Comparison of ENCODE assay signal across 8 cellular contexts in genomic region chr16:19521471-19522368, GRCh38. TPM values are rescaled to one million over a fixed set of nuclear protein-coding genes. Genes with fewer than 3 reads are reported as not detected.
DNase-seq lines count a peak whose midpoint lies in the region; ATAC-seq and TF ChIP-seq lines count a peak whose summit lies in the region.

GDE1 (minus strand) TSS chr16:19522098; CDS start chr16:19521964, 134 bp downstream.

- peak within 1 kb of the TSS; percentile 78 for H3K27ac ChIP-seq in CD4-positive, alpha-beta memory T cell (ENCODE audit: low read depth, low read length)
- H3K27ac ChIP-seq in ectodermal cell (ENCODE audit: insufficient read depth, low read depth, low read length, poor library complexity, severe bottlenecking) = no peak within 1 kb of the TSS
- peak within 1 kb of the TSS; percentile 90 for H3K27ac ChIP-seq in lower lobe of right lung

- ATAC-seq in GM19438 (IDR thresholded peaks at IDR 0.05; ENCODE audit: low read depth, unreplicated experiment) (peak; percentile 69), HG03575 (IDR thresholded peaks at IDR 0.05; ENCODE audit: extremely low read depth, insufficient number of reproducible peaks, low FRiP score, unreplicated experiment) (peak; percentile 45), lower lobe of right lung (peak; percentile 90 to 91)
- ATAC-seq in activated CD8-positive, alpha-beta T cell treated with anti-CD3 and anti-CD28 coated beads for 36 hours = peak; percentile 80

- 0 to 1% methylated on average over 62 of the region's 62 CpGs for WGBS in ectodermal cell, 2 experiments

- peak; percentile 30 for TF ChIP-seq CTCF in activated CD8-positive, alpha-beta T cell treated with anti-CD3 and anti-CD28 coated beads for 36 hours (IDR thresholded peaks at IDR 0.05)
- peak; percentile 48 for TF ChIP-seq CTCF in lower lobe of right lung (IDR thresholded peaks at IDR 0.05)

- CTCF ChIA-PET in CD4-positive, alpha-beta memory T cell (lab: Charles Lee; ENCODE audit: partially characterized antibody) = interaction anchor here (1.6 to 3.4 kb wide), 3 partner anchors 19 to 36 kb away, joined by 5 to 20 read pairs (median 12); partner anchors contain the start of gene VPS35L
- CTCF ChIA-PET in activated CD8-positive, alpha-beta T cell treated with anti-CD3 and anti-CD28 coated beads for 36 hours (lab: Charles Lee) = interaction anchor here (1.3 to 1.5 kb wide), 2 partner anchors 19 to 33 kb away, joined by 3 to 5 read pairs; no protein-coding TSS in a partner anchor

- POLR2A ChIA-PET in CD4-positive, alpha-beta memory T cell (lab: Charles Lee; ENCODE audit: partially characterized antibody) = interaction anchor here (1.0 to 2.7 kb wide), 3 partner anchors 16 to 33 kb away, joined by 3 to 28 read pairs (median 7); partner anchors contain the start of gene VPS35L
- POLR2A ChIA-PET in activated CD8-positive, alpha-beta T cell treated with anti-CD3 and anti-CD28 coated beads for 36 hours (lab: Charles Lee) = interaction anchor here (1.8 kb wide), 1 partner anchor 33 kb away, joined by 5 read pairs; the partner anchor contains the start of gene VPS35L

- no peaks in the 10 kb centered on the region for H3K36me3 ChIP-seq in CD4-positive, alpha-beta memory T cell (ENCODE audit: insufficient read depth, low read length)
- no peaks in the 10 kb centered on the region for H3K36me3 ChIP-seq in ectodermal cell (ENCODE audit: control insufficient read depth, insufficient read depth, low read length)
- peaks cover 10% of the 10 kb centered on the region for H3K36me3 ChIP-seq in lower lobe of right lung

- H3K4me3 Mint-ChIP-seq in CD4-positive, alpha-beta memory T cell = peak within 1 kb of the TSS; percentile 95 to 99 (median 96)
- H3K4me3 Mint-ChIP-seq in activated CD8-positive, alpha-beta T cell treated with anti-CD3 and anti-CD28 coated beads for 36 hours = peak within 1 kb of the TSS; percentile 89

- intact Hi-C loops in CD4-positive, alpha-beta memory T cell (cut with micrococcal nuclease) = loop anchor here (2.0 to 10.0 kb wide), 3 partner anchors 197 to 1219 kb away; partner anchors contain the start of genes IQCK, KNOP1, SMG1 and THUMPD1
- intact Hi-C loops in activated CD8-positive, alpha-beta T cell treated with anti-CD3 and anti-CD28 coated beads for 36 hours (cut with micrococcal nuclease) = no loop called here
- intact Hi-C loops in lower lobe of right lung (cut with DNase I) = no loop called here

- H3K4me3 ChIP-seq in CD4-positive, alpha-beta memory T cell (ENCODE audit: low read length in 2 of 2) = peak within 1 kb of the TSS; percentile 87 to 89
- H3K4me3 ChIP-seq in ectodermal cell (ENCODE audit: insufficient read depth, low read depth, low read length) = peak within 1 kb of the TSS; percentile 79
- H3K4me3 ChIP-seq in lower lobe of right lung = peak within 1 kb of the TSS; percentile 77

- peaks cover 70% of the 10 kb centered on the region for H3K4me1 ChIP-seq in CD4-positive, alpha-beta memory T cell (ENCODE audit: insufficient read depth, low read length)
- peaks cover 11% of the 10 kb centered on the region for H3K4me1 ChIP-seq in ectodermal cell (ENCODE audit: control insufficient read depth, insufficient read depth, low read length)
- peaks cover 66% of the 10 kb centered on the region for H3K4me1 ChIP-seq in lower lobe of right lung

- peaks cover 7 to 22% of the 10 kb centered on the region in 2 donors for H3K36me3 Mint-ChIP-seq in CD4-positive, alpha-beta memory T cell
- H3K36me3 Mint-ChIP-seq in activated CD8-positive, alpha-beta T cell treated with anti-CD3 and anti-CD28 coated beads for 36 hours (ENCODE audit: low read depth) = peaks cover 14% of the 10 kb centered on the region

- no peaks in the 10 kb centered on the region for H3K27me3 ChIP-seq in CD4-positive, alpha-beta memory T cell (ENCODE audit: insufficient read depth, low read length)
- H3K27me3 ChIP-seq in ectodermal cell (ENCODE audit: control insufficient read depth, insufficient read depth, low read length, poor library complexity, severe bottlenecking) (no peaks in the 10 kb centered on the region), lower lobe of right lung (ENCODE audit: low read depth) (no peaks in the 10 kb centered on the region)

- H3K27me3 Mint-ChIP-seq in CD4-positive, alpha-beta memory T cell = no peaks in the 10 kb centered on the region
- H3K27me3 Mint-ChIP-seq in activated CD8-positive, alpha-beta T cell treated with anti-CD3 and anti-CD28 coated beads for 36 hours = no peaks in the 10 kb centered on the region

- no peaks in the 10 kb centered on the region for H3K9me3 Mint-ChIP-seq in CD4-positive, alpha-beta memory T cell
- H3K9me3 Mint-ChIP-seq in activated CD8-positive, alpha-beta T cell treated with anti-CD3 and anti-CD28 coated beads for 36 hours = no peaks in the 10 kb centered on the region

- peaks cover 45 to 74% (median 55%) of the 10 kb centered on the region in 4 donors for H3K4me1 Mint-ChIP-seq in CD4-positive, alpha-beta memory T cell
- H3K4me1 Mint-ChIP-seq in activated CD8-positive, alpha-beta T cell treated with anti-CD3 and anti-CD28 coated beads for 36 hours (ENCODE audit: low read depth) = peaks cover 43% of the 10 kb centered on the region

- no peaks in the 10 kb centered on the region for H3K9me3 ChIP-seq in CD4-positive, alpha-beta memory T cell (ENCODE audit: control insufficient read depth in 1 of 2, low read length in 2 of 2)
- H3K9me3 ChIP-seq in ectodermal cell (ENCODE audit: control insufficient read depth, low read length) (no peaks in the 10 kb centered on the region), lower lobe of right lung (no peaks in the 10 kb centered on the region)

- peak; percentile 88 to 93 (median 89) for DNase-seq in CD4-positive, alpha-beta memory T cell
- DNase-seq in NCI-H82 (lab: John Stamatoyannopoulos, UW) = peak; percentile 96
- peak; percentile 96 for DNase-seq in activated CD8-positive, alpha-beta T cell treated with anti-CD3 and anti-CD28 coated beads for 36 hours
- DNase-seq in lower lobe of right lung = peak; percentile 96
- peak; percentile 91 to 93 (median 91) for DNase-seq in stimulated activated CD4-positive, alpha-beta T cell treated with anti-CD3 and anti-CD28 coated beads, TNF-alpha, amount 100 ng/mL, for 24 hours (ENCODE audit: low read depth in 3 of 3)

- H3K27ac Mint-ChIP-seq in CD4-positive, alpha-beta memory T cell = peak within 1 kb of the TSS; percentile 73 to 98 (median 95)
- H3K27ac Mint-ChIP-seq in activated CD8-positive, alpha-beta T cell treated with anti-CD3 and anti-CD28 coated beads for 36 hours = peak within 1 kb of the TSS; percentile 89

RNA-seq across cellular contexts. Expression of gene GDE1, which starts in this region (rescaled TPM):
- total RNA-seq in CD4-positive, alpha-beta memory T cell = 10 to 100 TPM; 23.2 to 23.3 TPM
- polyA plus RNA-seq in CD4-positive, alpha-beta memory T cell = 10 to 100 TPM; 30.7 to 40.2 TPM
- 10 to 100 TPM; 20.0 TPM for total RNA-seq in activated CD8-positive, alpha-beta T cell treated with anti-CD3 and anti-CD28 coated beads for 36 hours
- 58.4 TPM for polyA plus RNA-seq in ectodermal cell (2013, experiment 1 of 4)
- polyA plus RNA-seq in ectodermal cell (2013, experiment 2 of 4) = 63.0 TPM
- 49.5 TPM for polyA plus RNA-seq in ectodermal cell (2013, experiment 3 of 4)
- polyA plus RNA-seq in ectodermal cell (2013, experiment 4 of 4) = 55.8 TPM
- total RNA-seq in lower lobe of right lung = 81.5 TPM
